In genomic region chr1:109668123-109668800, GRCh38 we compare ENCODE assay signal across 6 cellular contexts.
DNase-seq lines count a peak whose midpoint lies in the region; ATAC-seq and TF ChIP-seq lines count a peak whose summit lies in the region.

No MANE protein-coding gene starts in this region.

- no peak for TF ChIP-seq CTCF in GM12864 (IDR thresholded peaks at IDR 0.05; ENCODE audit: low read depth, low read length, missing control alignments)

- DNase-seq in GM12864 (ENCODE audit: low read depth), result no peak
- DNase-seq in DMS79 treated with DMSO at 0.1 percent for 48 hours (lab: John Stamatoyannopoulos, UW), result no peak
- DNase-seq in NCI-H2196 (lab: John Stamatoyannopoulos, UW; ENCODE audit: unreplicated experiment), result no peak

- H3K27ac ChIP-seq in angular gyrus (ENCODE audit: low read depth, low read length) (peak overlapping the region; percentile 26), muscle layer of duodenum (ENCODE audit: low read length) (no peak overlapping the region)

- H3K9me3 ChIP-seq in muscle layer of duodenum (ENCODE audit: control insufficient read depth in 1 of 2, low read length in 2 of 2), result no peaks in the 10 kb centered on the region

- ATAC-seq in GM18498 (IDR thresholded peaks at IDR 0.05; ENCODE audit: unreplicated experiment), result no peak

- peaks cover 5 to 11% of the 10 kb centered on the region in 2 donors for H3K4me1 ChIP-seq in muscle layer of duodenum (ENCODE audit: control insufficient read depth in 1 of 2, insufficient read depth in 2 of 2, low read length in 2 of 2)

- peaks cover 3 to 10% of the 10 kb centered on the region in 2 donors for H3K36me3 ChIP-seq in muscle layer of duodenum (ENCODE audit: control insufficient read depth in 1 of 2, insufficient read depth in 2 of 2, low read length in 2 of 2)

- H3K4me3 ChIP-seq in GM12864 (ENCODE audit: low read depth, low read length) (peak overlapping the region; percentile 13), muscle layer of duodenum (ENCODE audit: low read depth in 1 of 2, low read length in 2 of 2) (peak overlapping the region; percentile 56 to 72)

- H3K27me3 ChIP-seq in muscle layer of duodenum (ENCODE audit: low read depth, low read length), result no peaks in the 10 kb centered on the region
